ENCODE assay signal across 1 cellular context in the genomic region with DNA sequence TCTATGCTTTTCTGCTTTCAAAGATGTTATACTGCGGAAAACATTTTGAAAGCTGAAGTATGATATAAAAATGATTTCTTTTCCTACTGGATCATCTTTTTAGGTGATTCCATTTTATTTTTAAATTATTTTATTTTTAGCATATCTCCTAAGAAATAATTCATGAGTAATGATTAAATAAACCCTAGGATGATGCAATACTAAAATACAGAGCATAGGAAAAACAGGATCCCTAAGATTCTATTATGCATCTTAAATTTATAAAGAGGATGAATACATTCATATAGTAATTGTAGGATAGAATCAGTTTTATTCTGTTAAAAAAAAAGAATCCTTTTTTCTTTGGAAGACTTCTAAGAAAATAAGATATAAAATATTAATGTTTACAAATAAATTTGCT.
TF ChIP-seq lines count a peak whose summit lies in the region.

No MANE protein-coding gene starts in this region.

TF ChIP-seq in GM12878, 131 proteins besides CTCF, POLR2A, EP300 and RAD21:
- TF ChIP-seq PAX8 (IDR thresholded peaks at IDR 0.05) (no peak), NFXL1 (IDR thresholded peaks at IDR 0.05; ENCODE audit: borderline replicate concordance) (no peak), HDAC2 (IDR thresholded peaks at IDR 0.05) (no peak), SUZ12 (IDR thresholded peaks at IDR 0.05; ENCODE audit: unreplicated experiment) (no peak), TCF3 (IDR thresholded peaks at IDR 0.05; ENCODE audit: borderline replicate concordance, insufficient read depth, low read depth, low read length) (no peak), TCF12 (IDR thresholded peaks at IDR 0.05; ENCODE audit: low read depth, low read length) (no peak), USF1 (IDR thresholded peaks at IDR 0.05; ENCODE audit: borderline replicate concordance, extremely low read length, insufficient read depth, low read depth, low read length) (no peak), TAF1 (IDR thresholded peaks at IDR 0.05; ENCODE audit: borderline replicate concordance, low read depth, low read length) (no peak), SIX5 (IDR thresholded peaks at IDR 0.05; ENCODE audit: low read depth, low read length, severe bottlenecking) (no peak), HDAC6 (IDR thresholded peaks at IDR 0.05; ENCODE audit: unreplicated experiment) (no peak), MLLT1 (IDR thresholded peaks at IDR 0.05) (no peak), CHD2 (IDR thresholded peaks at IDR 0.05; ENCODE audit: borderline replicate concordance, low read depth, low read length) (no peak), SMAD5 (IDR thresholded peaks at IDR 0.05; ENCODE audit: low read depth) (no peak), NFIC (IDR thresholded peaks at IDR 0.05; ENCODE audit: low read depth, low read length) (no peak)
- TF ChIP-seq, protein P1, sequence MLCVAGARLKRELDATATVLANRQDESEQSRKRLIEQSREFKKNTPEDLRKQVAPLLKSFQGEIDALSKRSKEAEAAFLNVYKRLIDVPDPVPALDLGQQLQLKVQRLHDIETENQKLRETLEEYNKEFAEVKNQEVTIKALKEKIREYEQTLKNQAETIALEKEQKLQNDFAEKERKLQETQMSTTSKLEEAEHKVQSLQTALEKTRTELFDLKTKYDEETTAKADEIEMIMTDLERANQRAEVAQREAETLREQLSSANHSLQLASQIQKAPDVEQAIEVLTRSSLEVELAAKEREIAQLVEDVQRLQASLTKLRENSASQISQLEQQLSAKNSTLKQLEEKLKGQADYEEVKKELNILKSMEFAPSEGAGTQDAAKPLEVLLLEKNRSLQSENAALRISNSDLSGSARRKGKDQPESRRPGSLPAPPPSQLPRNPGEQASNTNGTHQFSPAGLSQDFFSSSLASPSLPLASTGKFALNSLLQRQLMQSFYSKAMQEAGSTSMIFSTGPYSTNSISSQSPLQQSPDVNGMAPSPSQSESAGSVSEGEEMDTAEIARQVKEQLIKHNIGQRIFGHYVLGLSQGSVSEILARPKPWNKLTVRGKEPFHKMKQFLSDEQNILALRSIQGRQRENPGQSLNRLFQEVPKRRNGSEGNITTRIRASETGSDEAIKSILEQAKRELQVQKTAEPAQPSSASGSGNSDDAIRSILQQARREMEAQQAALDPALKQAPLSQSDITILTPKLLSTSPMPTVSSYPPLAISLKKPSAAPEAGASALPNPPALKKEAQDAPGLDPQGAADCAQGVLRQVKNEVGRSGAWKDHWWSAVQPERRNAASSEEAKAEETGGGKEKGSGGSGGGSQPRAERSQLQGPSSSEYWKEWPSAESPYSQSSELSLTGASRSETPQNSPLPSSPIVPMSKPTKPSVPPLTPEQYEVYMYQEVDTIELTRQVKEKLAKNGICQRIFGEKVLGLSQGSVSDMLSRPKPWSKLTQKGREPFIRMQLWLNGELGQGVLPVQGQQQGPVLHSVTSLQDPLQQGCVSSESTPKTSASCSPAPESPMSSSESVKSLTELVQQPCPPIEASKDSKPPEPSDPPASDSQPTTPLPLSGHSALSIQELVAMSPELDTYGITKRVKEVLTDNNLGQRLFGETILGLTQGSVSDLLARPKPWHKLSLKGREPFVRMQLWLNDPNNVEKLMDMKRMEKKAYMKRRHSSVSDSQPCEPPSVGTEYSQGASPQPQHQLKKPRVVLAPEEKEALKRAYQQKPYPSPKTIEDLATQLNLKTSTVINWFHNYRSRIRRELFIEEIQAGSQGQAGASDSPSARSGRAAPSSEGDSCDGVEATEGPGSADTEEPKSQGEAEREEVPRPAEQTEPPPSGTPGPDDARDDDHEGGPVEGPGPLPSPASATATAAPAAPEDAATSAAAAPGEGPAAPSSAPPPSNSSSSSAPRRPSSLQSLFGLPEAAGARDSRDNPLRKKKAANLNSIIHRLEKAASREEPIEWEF (IDR thresholded peaks at IDR 0.05; ENCODE audit: insufficient replicate concordance, low read depth, low read length): no peak
